In genomic region chr13:82593239-82593638, GRCh38 we compare ENCODE assay signal across 5 cellular contexts.
TF ChIP-seq lines count a peak whose summit lies in the region.

No MANE protein-coding gene starts in this region.

TF ChIP-seq in HepG2, 621 proteins besides CTCF, POLR2A, EP300 and RAD21:
- TF ChIP-seq ZBTB1 (CRISPR knock-in tag; IDR thresholded peaks at IDR 0.05; ENCODE audit: borderline replicate concordance) (no peak), MAFF (IDR thresholded peaks at IDR 0.05; ENCODE audit: low read depth, low read length) (peak; percentile 67; the same call in 1 of the 2 replicates), MAFK (conservative IDR thresholded peaks at IDR 0.05 in 1 of 2, IDR thresholded peaks at IDR 0.05 in 1 of 2; ENCODE audit: low read length in 2 of 2) (peak; percentile 48 to 86; a peak in 3 of 4 replicates)

TF ChIP-seq in A549, 52 proteins besides CTCF, POLR2A, EP300 and RAD21:
- TF ChIP-seq MAFK (IDR thresholded peaks at IDR 0.05; ENCODE audit: partially characterized antibody) = peak; percentile 53
- TF ChIP-seq, protein P1, sequence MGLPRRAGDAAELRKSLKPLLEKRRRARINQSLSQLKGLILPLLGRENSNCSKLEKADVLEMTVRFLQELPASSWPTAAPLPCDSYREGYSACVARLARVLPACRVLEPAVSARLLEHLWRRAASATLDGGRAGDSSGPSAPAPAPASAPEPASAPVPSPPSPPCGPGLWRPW (IDR thresholded peaks at IDR 0.05) = no peak
- TF ChIP-seq EHF (CRISPR knock-in tag; IDR thresholded peaks at IDR 0.05) = no peak

TF ChIP-seq in IMR-90, 13 proteins besides CTCF, POLR2A, EP300 and RAD21:
- TF ChIP-seq NFE2L2 (IDR thresholded peaks at IDR 0.05; ENCODE audit: low read depth, low read length) (no peak), MAFK (IDR thresholded peaks at IDR 0.05; ENCODE audit: low read depth, low read length) (peak; percentile 81)
TF ChIP-seq in IMR-90: peak in this region for 1.

TF ChIP-seq in K562, 482 proteins besides CTCF, POLR2A, EP300 and RAD21:
- TF ChIP-seq ZNF316 (IDR thresholded peaks at IDR 0.05) (peak; percentile 83), MAFG (tag; conservative IDR thresholded peaks at IDR 0.05) (peak; percentile 46; the same call in 1 of the 2 replicates), HDAC6 (IDR thresholded peaks at IDR 0.05; ENCODE audit: low read depth, low read length) (no peak), MAFK (IDR thresholded peaks at IDR 0.05; ENCODE audit: low read length) (peak; percentile 23; the same call in 1 of the 2 replicates), C11orf30 (IDR thresholded peaks at IDR 0.05; ENCODE audit: low read depth) (peak; percentile 53; the same call in 1 of the 2 replicates)

TF ChIP-seq in GM12891, 5 proteins besides CTCF, POLR2A, EP300 and RAD21:
- TF ChIP-seq POU2F2 (IDR thresholded peaks at IDR 0.05; ENCODE audit: low read depth, low read length) = no peak
- TF ChIP-seq SPI1 (IDR thresholded peaks at IDR 0.05; ENCODE audit: low read depth, low read length) = no peak
- TF ChIP-seq POLR2AphosphoS5 (IDR thresholded peaks at IDR 0.05; ENCODE audit: low read depth, low read length) = no peak
- TF ChIP-seq PAX5 (IDR thresholded peaks at IDR 0.05; ENCODE audit: insufficient read depth, low read length, severe bottlenecking) = no peak
- no peak for TF ChIP-seq TAF1 (IDR thresholded peaks at IDR 0.05; ENCODE audit: low read depth, low read length)
TF ChIP-seq in GM12891: peak in this region for 0.
